Comparison of ENCODE assay signal across 34 cellular contexts in genomic region chr19:44728178-44728577, GRCh38. TPM values are rescaled to one million over a fixed set of nuclear protein-coding genes. Genes with fewer than 3 reads are reported as not detected.
DNase-seq lines count a peak whose midpoint lies in the region; ATAC-seq and TF ChIP-seq lines count a peak whose summit lies in the region.
"Had no signal": no experiment of that assay in that cellular context is flagged by ENCODE, and none has a peak within 500 bp of the region (broad histone marks: within the 10 kb centered on the region; RNA-seq: fewer than 3 reads in every experiment).

No MANE protein-coding gene starts in this region.

- peak overlapping the region; percentile 14 for H3K27ac Mint-ChIP-seq in activated T-cell treated with anti-CD3 and anti-CD28 coated beads, Interleukin-2, amount 50 U/mL, for 72 hours
- H3K27ac Mint-ChIP-seq in neural progenitor cell = no peak overlapping the region
- H3K27ac Mint-ChIP-seq: GM23338 had no signal

- no peaks in the 10 kb centered on the region for H3K27me3 Mint-ChIP-seq in activated T-cell treated with anti-CD3 and anti-CD28 coated beads, Interleukin-2, amount 50 U/mL, for 72 hours (ENCODE audit: low read depth)
- H3K27me3 Mint-ChIP-seq in neural progenitor cell (ENCODE audit: insufficient read depth, low read depth) = peaks cover 14% of the 10 kb centered on the region
- H3K27me3 Mint-ChIP-seq: activated naive CD4-positive, alpha-beta T cell treated with anti-CD3 and anti-CD28 coated beads, Interleukin-2, amount 50 U/mL, for 24 hours; naive thymus-derived CD8-positive, alpha-beta T cell had no signal

- no peak overlapping the region for H3K4me2 ChIP-seq in neural progenitor cell
- H3K4me2 ChIP-seq: GM23338 had no signal

- intact Hi-C loops in breast epithelium (cut with DNase I; ENCODE audit: low total_unique reads) = no loop called here

- H3K4me1 Mint-ChIP-seq in activated T-cell treated with anti-CD3 and anti-CD28 coated beads, Interleukin-2, amount 50 U/mL, for 72 hours (ENCODE audit: low read depth) = peaks cover 32% of the 10 kb centered on the region
- no peaks in the 10 kb centered on the region for H3K4me1 Mint-ChIP-seq in neural progenitor cell
- H3K4me1 Mint-ChIP-seq: GM23338 had no signal

- H3K9me3 ChIP-seq in neural progenitor cell (ENCODE audit: low read depth) (no peaks in the 10 kb centered on the region), breast epithelium (no peaks in the 10 kb centered on the region)
- H3K9me3 ChIP-seq: colonic mucosa, heart left ventricle, ovary, upper lobe of left lung had no signal

- no peaks in the 10 kb centered on the region for H4K20me1 ChIP-seq in neural progenitor cell (ENCODE audit: low read depth)

- H3F3A ChIP-seq in neural progenitor cell (ENCODE audit: low read depth) = no peaks in the 10 kb centered on the region

- H2AFZ ChIP-seq in neural progenitor cell (replicated peaks) = peak overlapping the region; percentile 26
- H2AFZ ChIP-seq: GM23338 had no signal

- no peak for TF ChIP-seq POLR2A in breast epithelium (IDR thresholded peaks at IDR 0.05)

- H3K4me1 ChIP-seq in neural progenitor cell (no peaks in the 10 kb centered on the region), breast epithelium (no peaks in the 10 kb centered on the region)

- H3K27ac ChIP-seq in neural progenitor cell = no peak overlapping the region
- no peak overlapping the region for H3K27ac ChIP-seq in breast epithelium
- H3K27ac ChIP-seq: C4-2B, cardiac muscle cell, colonic mucosa, heart left ventricle, ovary, upper lobe of left lung, VCaP had no signal

- H3K9me3 Mint-ChIP-seq in activated T-cell treated with anti-CD3 and anti-CD28 coated beads, Interleukin-2, amount 50 U/mL, for 72 hours = no peaks in the 10 kb centered on the region
- H3K9me3 Mint-ChIP-seq in neural progenitor cell = no peaks in the 10 kb centered on the region
- H3K9me3 Mint-ChIP-seq: activated naive CD4-positive, alpha-beta T cell treated with anti-CD3 and anti-CD28 coated beads, Interleukin-2, amount 50 U/mL, for 24 hours; GM23338; naive thymus-derived CD8-positive, alpha-beta T cell had no signal

- no peak for DNase-seq in activated T-cell treated with anti-CD3 and anti-CD28 coated beads, Interleukin-2, amount 50 U/mL, for 72 hours
- DNase-seq in activated T-cell treated with anti-CD3 and anti-CD28 coated beads for 4 hours = no peak
- DNase-seq in CD1c-positive myeloid dendritic cell (ENCODE audit: extremely low spot score) = peak; percentile 27
- DNase-seq in UCSD-AML1 (lab: John Stamatoyannopoulos, UW; ENCODE audit: unreplicated experiment) = peak; percentile 28
- no peak for DNase-seq in neural progenitor cell (ENCODE audit: low spot score)
- DNase-seq in breast epithelium (ENCODE audit: low spot score in 2 of 2) = no peak
- DNase-seq in HK-2 (ENCODE audit: unreplicated experiment) = no peak
- DNase-seq in GM20000 (ENCODE audit: low spot score) = no peak
- DNase-seq: aorta; Calu3; colonic mucosa; effector memory CD4-positive, alpha-beta T cell; erythroblast; heart left ventricle; Karpas-422; kidney; naive thymus-derived CD8-positive, alpha-beta T cell; NCI-H146; NCI-H2107; NCI-H446; NCI-H82; ovary; retina; stimulated activated CD8-positive, alpha-beta memory T cell treated with anti-CD3 and anti-CD28 coated beads, Interleukin-4, amount 100 ng/mL, for 48 hours; upper lobe of left lung had no signal

- no peak overlapping the region for H3K4me3 ChIP-seq in neural progenitor cell
- no peak overlapping the region for H3K4me3 ChIP-seq in breast epithelium
- H3K4me3 ChIP-seq: cardiac muscle cell, colonic mucosa, GM23338, heart left ventricle, ovary, skin epidermis, upper lobe of left lung had no signal

- no peaks in the 10 kb centered on the region for H3K27me3 ChIP-seq in neural progenitor cell
- no peaks in the 10 kb centered on the region for H3K27me3 ChIP-seq in breast epithelium
- H3K27me3 ChIP-seq: cardiac muscle cell, colonic mucosa, heart left ventricle, ovary, upper lobe of left lung had no signal

- H3K36me3 ChIP-seq in neural progenitor cell = no peaks in the 10 kb centered on the region
- no peaks in the 10 kb centered on the region for H3K36me3 ChIP-seq in breast epithelium
- H3K36me3 ChIP-seq: cardiac muscle cell, colonic mucosa, heart left ventricle, ovary, upper lobe of left lung had no signal

- peak overlapping the region; percentile 12 to 38 for H3K4me3 Mint-ChIP-seq in activated T-cell treated with anti-CD3 and anti-CD28 coated beads, Interleukin-2, amount 50 U/mL, for 72 hours
- H3K4me3 Mint-ChIP-seq in neural progenitor cell = no peak overlapping the region
- H3K4me3 Mint-ChIP-seq: activated naive CD4-positive, alpha-beta T cell treated with anti-CD3 and anti-CD28 coated beads, Interleukin-2, amount 50 U/mL, for 24 hours; GM23338; naive thymus-derived CD8-positive, alpha-beta T cell had no signal

- ATAC-seq in activated T-cell treated with anti-CD3 and anti-CD28 coated beads, Interleukin-2, amount 50 U/mL, for 72 hours (replicated peaks in 1 of 2) = peak in 1 of 2 donors; percentile 22
- ATAC-seq: GM23338; heart left ventricle; naive thymus-derived CD8-positive, alpha-beta T cell; SK-N-SH treated with all-trans-retinoic acid at 6 μM for 48 hours had no signal

- no peaks in the 10 kb centered on the region for H3K36me3 Mint-ChIP-seq in activated T-cell treated with anti-CD3 and anti-CD28 coated beads, Interleukin-2, amount 50 U/mL, for 72 hours (ENCODE audit: insufficient read depth in 2 of 2)
- H3K36me3 Mint-ChIP-seq in neural progenitor cell = no peaks in the 10 kb centered on the region
- H3K36me3 Mint-ChIP-seq: activated naive CD4-positive, alpha-beta T cell treated with anti-CD3 and anti-CD28 coated beads, Interleukin-2, amount 50 U/mL, for 24 hours; naive thymus-derived CD8-positive, alpha-beta T cell had no signal

- no peak overlapping the region for H3K9ac ChIP-seq in neural progenitor cell

- no peaks in the 10 kb centered on the region for H3K79me2 ChIP-seq in neural progenitor cell (ENCODE audit: low read depth)

- TF ChIP-seq CTCF in neural progenitor cell (IDR thresholded peaks at IDR 0.05) (no peak), breast epithelium (IDR thresholded peaks at IDR 0.05) (no peak), GM20000 (IDR thresholded peaks at IDR 0.05; ENCODE audit: extremely low read depth, missing control alignments) (no peak)

RNA-seq across cellular contexts. Expression of gene BCL3, which starts 20.3 kb away (rescaled TPM):
- 100 to 1,000 TPM; 192 to 208 TPM for total RNA-seq in activated T-cell treated with anti-CD3 and anti-CD28 coated beads, Interleukin-2, amount 50 U/mL, for 72 hours
- total RNA-seq in neural progenitor cell (ENCODE audit: low replicate concordance) (not detected in 2 replicates), breast epithelium (10 to 100 TPM in 2 of 3 donors, 1 to 10 TPM in 1; 4.3 to 37.6 (median 34.4) TPM)

RNA-seq across cellular contexts. Expression of gene CEACAM16, which starts 29.2 kb away (rescaled TPM):
- not detected for total RNA-seq in activated T-cell treated with anti-CD3 and anti-CD28 coated beads, Interleukin-2, amount 50 U/mL, for 72 hours
- total RNA-seq in neural progenitor cell (ENCODE audit: low replicate concordance) (not detected in 2 replicates), breast epithelium (not detected)
- total RNA-seq: cardiac muscle cell; GM23338; heart left ventricle; kidney; naive thymus-derived CD8-positive, alpha-beta T cell; ovary; subcutaneous adipose tissue; T-helper 2 cell treated with Interferon-gamma antibody and Interleukin-4, amounts not matched to agents 100 ng/mL and 5 ng/mL, for 36 hours; upper lobe of left lung had no signal

RNA-seq across cellular contexts. Expression of gene CBLC, which starts 49.5 kb away (rescaled TPM):
- total RNA-seq in activated T-cell treated with anti-CD3 and anti-CD28 coated beads, Interleukin-2, amount 50 U/mL, for 72 hours = not detected
- total RNA-seq in neural progenitor cell (ENCODE audit: low replicate concordance) = 1.4 and 1.5 TPM in 2 replicates
- 10 to 100 TPM in 2 of 3 donors, not detected in 1; 15.7 to 18.1 TPM for total RNA-seq in breast epithelium
- total RNA-seq: aorta; cardiac muscle cell; heart left ventricle; naive thymus-derived CD8-positive, alpha-beta T cell; subcutaneous adipose tissue; T-helper 2 cell treated with Interferon-gamma antibody and Interleukin-4, amounts not matched to agents 100 ng/mL and 5 ng/mL, for 36 hours had no signal

RNA-seq across cellular contexts. Expression of gene CEACAM19, which starts 56.9 kb away (rescaled TPM):
- total RNA-seq in activated T-cell treated with anti-CD3 and anti-CD28 coated beads, Interleukin-2, amount 50 U/mL, for 72 hours = 1 to 10 TPM; 3.0 to 4.3 TPM
- total RNA-seq in neural progenitor cell (ENCODE audit: low replicate concordance) (0.09 and 0.59 TPM in 2 replicates), breast epithelium (1 to 10 TPM in 2 of 3 donors, under 1 TPM in 1; 0.96 to 5.3 (median 4.9) TPM)

Comparison
In these comparisons a context has a peak if more than half of its experiments do, and no peak if none do; other contexts are left out.
1. DNase-seq: peak in CD1c-positive myeloid dendritic cell (single experiment) and UCSD-AML1 (single experiment); none in activated T-cell treated with anti-CD3 and anti-CD28 coated beads, Interleukin-2, amount 50 U/mL, for 72 hours (0 of 2), activated T-cell treated with anti-CD3 and anti-CD28 coated beads for 4 hours (single experiment), neural progenitor cell (single experiment), breast epithelium (0 of 2), HK-2 (single experiment) and GM20000 (single experiment).